27 cellular contexts compared by ENCODE assay signal in the genomic region with DNA sequence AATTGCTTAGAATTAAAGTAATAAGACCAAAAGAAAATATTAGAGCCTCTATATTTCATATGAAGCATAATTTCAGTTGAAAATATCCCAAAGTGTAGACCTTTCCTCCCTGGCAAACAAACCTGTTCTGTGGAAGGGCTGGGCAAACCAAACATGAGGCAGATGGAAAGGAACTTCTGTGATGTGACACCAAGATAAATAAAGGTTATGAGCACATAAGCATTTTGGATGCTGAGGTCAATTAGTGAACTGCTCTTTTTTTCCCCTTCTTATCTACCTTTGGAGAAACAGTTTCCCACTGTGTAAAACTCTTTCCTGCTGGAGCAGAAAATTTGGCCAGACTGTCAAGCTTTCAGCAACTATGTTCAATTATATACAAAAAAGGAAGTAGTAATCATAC.
A peak's percentile ranks its signal among the peaks of the same experiment; 100 is the strongest.
DNase-seq lines count a peak whose midpoint lies in the region; ATAC-seq, FAIRE-seq and TF ChIP-seq lines count a peak whose summit lies in the region.
"Had no signal": no experiment of that assay in that cellular context is flagged by ENCODE, and none has a peak within 500 bp of the region (broad histone marks: within the 10 kb centered on the region; RNA-seq: fewer than 3 reads in every experiment).

No MANE protein-coding gene starts in this region.

- no peak for TF ChIP-seq POLR2A in GM12891 (IDR thresholded peaks at IDR 0.05; ENCODE audit: low read depth, low read length)
- TF ChIP-seq POLR2A in HepG2 (IDR thresholded peaks at IDR 0.05; ENCODE audit: insufficient read depth in 1 of 2, low read depth in 2 of 2, low read length in 2 of 2) = no peak

- TF ChIP-seq CTCF in HepG2 (CRISPR knock-in tag; IDR thresholded peaks at IDR 0.05) = no peak
- no peak for TF ChIP-seq CTCF in ascending aorta (IDR thresholded peaks at IDR 0.05)

- no peaks in the 10 kb centered on the region for H3K27me3 ChIP-seq in BLaER1 treated with 17β-estradiol and CSF1 and Interleukin-3, amounts not matched to agents 10 nM and 100 nM
- H3K27me3 ChIP-seq in HepG2 (ENCODE audit: control insufficient read depth in 1 of 2, insufficient read depth in 2 of 2, low read length in 2 of 2) (no peaks in the 10 kb centered on the region), ascending aorta (no peaks in the 10 kb centered on the region)
- H3K27me3 ChIP-seq: brain microvascular endothelial cell, gastrocnemius medialis had no signal

- FAIRE-seq in GM12891 (lab: Jason Lieb, UNC) (peak; percentile 66), HepG2 (lab: Jason Lieb, UNC) (no peak)
- FAIRE-seq: endothelial cell of umbilical vein, K562 had no signal

- H3K4me3 ChIP-seq in BLaER1 treated with 17β-estradiol and CSF1 and Interleukin-3, amounts not matched to agents 10 nM and 100 nM = no peak overlapping the region
- H3K4me3 ChIP-seq in HepG2 (replicated peaks in 1 of 3; ENCODE audit: insufficient read depth in 1 of 3, low read depth in 2 of 3, low read length in 3 of 3) (no peak overlapping the region), ascending aorta (no peak overlapping the region)
- H3K4me3 ChIP-seq: gastrocnemius medialis, GM23338, K562, lower lobe of right lung had no signal

- H3K9me3 ChIP-seq in BLaER1 treated with 17β-estradiol and CSF1 and Interleukin-3, amounts not matched to agents 10 nM and 100 nM (replicated peaks in 1 of 11) = peaks cover 0 to 10% (median 5%) of the 10 kb centered on the region in 11 experiments; a peak in 17 of 22 replicates
- no peaks in the 10 kb centered on the region for H3K9me3 ChIP-seq in HepG2 (ENCODE audit: low read length)
- H3K9me3 ChIP-seq in ascending aorta = no peaks in the 10 kb centered on the region
- H3K9me3 ChIP-seq: gastrocnemius medialis, lower lobe of right lung had no signal

- POLR2A ChIA-PET in HepG2 (lab: Yijun Ruan, JAX) = no interaction called here

- ATAC-seq in HepG2 (no peak), HG03045 (IDR thresholded peaks at IDR 0.05; ENCODE audit: unreplicated experiment) (no peak)
- ATAC-seq: gastrocnemius medialis, GM23338, K562, lower lobe of right lung, SK-N-SH treated with all-trans-retinoic acid at 6 μM for 48 hours, T-helper 17 cell had no signal

- H3K79me2 ChIP-seq in HepG2 (ENCODE audit: insufficient read depth, low read length) = no peaks in the 10 kb centered on the region

- peak overlapping the region in 1 of 11 experiments; percentile 63; a peak in 1 of 22 replicates for H3K27ac ChIP-seq in BLaER1 treated with 17β-estradiol and CSF1 and Interleukin-3, amounts not matched to agents 10 nM and 100 nM
- no peak overlapping the region for H3K27ac ChIP-seq in HepG2 (ENCODE audit: extremely low read length, insufficient read depth, low read length)
- no peak overlapping the region for H3K27ac ChIP-seq in ascending aorta
- H3K27ac ChIP-seq: brain microvascular endothelial cell, lower lobe of right lung had no signal

- DNase-seq in GM12891 (ENCODE audit: insufficient read length, low spot score) (no peak), NCI-H69 (lab: John Stamatoyannopoulos, UW) (peak; percentile 45), HepG2 (ENCODE audit: low spot score) (peak; percentile 21), ascending aorta (ENCODE audit: low spot score in 2 of 2) (no peak), activated gamma-delta T cell (lab: John Stamatoyannopoulos, UW) (no peak), DMS79 (lab: John Stamatoyannopoulos, UW) (no peak)
- DNase-seq: ACHN; activated CD4-positive, alpha-beta T cell treated with anti-CD3 and anti-CD28 coated beads, Interleukin-2, amount 50 U/mL, for 48 hours; activated CD4-positive, CD25-positive, alpha-beta regulatory T cell treated with anti-CD3 and anti-CD28 coated beads, Interleukin-2, amount 50 U/mL, for 72 hours; activated naive CD4-positive, alpha-beta T cell treated with anti-CD3 and anti-CD28 coated beads, Interleukin-2, amount 50 U/mL, for 16 hours; brain microvascular endothelial cell; DND-41; gastrocnemius medialis; kidney glomerular epithelial cell; lower lobe of right lung; NCI-H1105; NCI-H2081; NCI-H446; occipital lobe; stimulated activated CD4-positive, alpha-beta T cell treated with anti-CD3 and anti-CD28 coated beads, Interleukin-15, amount 100 ng/mL, for 24 hours; T-helper 17 cell had no signal

- intact Hi-C loops in HepG2 (cut with micrococcal nuclease; ENCODE audit: unreplicated experiment) (no loop called here), ascending aorta (cut with DNase I) (no loop called here)

- no TSS peak for BruUV-seq in HepG2 (replicated peaks; lab: Mats Ljungman, UMichigan)

- CTCF ChIA-PET in HepG2 (lab: Yijun Ruan, JAX; ENCODE audit: low intra/inter-chr PET ratio, low total read pairs) = no interaction called here

- TF ChIP-seq RAD21 in HepG2 (CRISPR knock-in tag; IDR thresholded peaks at IDR 0.05) = no peak

- H4K20me1 ChIP-seq in BLaER1 treated with 17β-estradiol and CSF1 and Interleukin-3, amounts not matched to agents 10 nM and 100 nM = no peaks in the 10 kb centered on the region
- no peaks in the 10 kb centered on the region for H4K20me1 ChIP-seq in HepG2 (ENCODE audit: insufficient read depth, low read length)

- no peak for TF ChIP-seq EP300 in HepG2 (IDR thresholded peaks at IDR 0.05; ENCODE audit: low read depth in 2 of 2, low read length in 2 of 2)
- TF ChIP-seq EP300 in HepG2 (CRISPR knock-in tag; IDR thresholded peaks at IDR 0.05; ENCODE audit: borderline replicate concordance) = no peak

- in situ Hi-C loops in HepG2 (cut with HindIII; ENCODE audit: extremely low pct_ligation_motif_present, low pct_unique_long_range_greater_than_20kb) = no loop called here

- no peak overlapping the region for H2AFZ ChIP-seq in HepG2 (ENCODE audit: low read length)
- H2AFZ ChIP-seq: GM23338 had no signal

- peaks cover 40 to 60% (median 54%) of the 10 kb centered on the region in 10 experiments for H3K4me1 ChIP-seq in BLaER1 treated with 17β-estradiol and CSF1 and Interleukin-3, amounts not matched to agents 10 nM and 100 nM
- H3K4me1 ChIP-seq in HepG2 (ENCODE audit: insufficient read depth, low read length) = peaks cover 7% of the 10 kb centered on the region
- no peaks in the 10 kb centered on the region for H3K4me1 ChIP-seq in ascending aorta
- H3K4me1 ChIP-seq: lower lobe of right lung had no signal

- no peak overlapping the region for H3K9ac ChIP-seq in BLaER1 treated with 17β-estradiol and CSF1 and Interleukin-3, amounts not matched to agents 10 nM and 100 nM
- H3K9ac ChIP-seq in HepG2 (ENCODE audit: insufficient read depth, low read depth, low read length) = no peak overlapping the region

- peaks cover 0 to 15% (median 0%) of the 10 kb centered on the region in 11 experiments; a peak in 5 of 22 replicates for H3K36me3 ChIP-seq in BLaER1 treated with 17β-estradiol and CSF1 and Interleukin-3, amounts not matched to agents 10 nM and 100 nM
- H3K36me3 ChIP-seq in HepG2 (replicated peaks in 1 of 2; ENCODE audit: control insufficient read depth in 1 of 2, insufficient read depth in 2 of 2, low read length in 2 of 2) = no peaks in the 10 kb centered on the region
- peaks cover 0 to 11% of the 10 kb centered on the region in 2 donors for H3K36me3 ChIP-seq in ascending aorta
- H3K36me3 ChIP-seq: gastrocnemius medialis had no signal

- peak overlapping the region in 10 of 11 experiments; percentile 8 to 81 (median 32); a peak in 16 of 22 replicates for H3K4me2 ChIP-seq in BLaER1 treated with 17β-estradiol and CSF1 and Interleukin-3, amounts not matched to agents 10 nM and 100 nM
- no peak overlapping the region for H3K4me2 ChIP-seq in HepG2 (ENCODE audit: low read depth, low read length)
- H3K4me2 ChIP-seq: GM23338 had no signal

TF ChIP-seq in GM12891, 5 proteins besides CTCF, POLR2A, EP300 and RAD21:
- no peak for TF ChIP-seq SPI1 (IDR thresholded peaks at IDR 0.05; ENCODE audit: low read depth, low read length)
- TF ChIP-seq POU2F2 (IDR thresholded peaks at IDR 0.05; ENCODE audit: low read depth, low read length) = no peak
- TF ChIP-seq PAX5 (IDR thresholded peaks at IDR 0.05; ENCODE audit: insufficient read depth, low read length, severe bottlenecking) = no peak
- no peak for TF ChIP-seq POLR2AphosphoS5 (IDR thresholded peaks at IDR 0.05; ENCODE audit: low read depth, low read length)
- TF ChIP-seq TAF1 (IDR thresholded peaks at IDR 0.05; ENCODE audit: low read depth, low read length) = no peak
TF ChIP-seq in GM12891: peak in this region for 0.

TF ChIP-seq in HepG2, 621 proteins besides CTCF, POLR2A, EP300 and RAD21:
- TF ChIP-seq ZBTB21 (CRISPR knock-in tag; IDR thresholded peaks at IDR 0.05) (peak; percentile 39; the same call in 1 of the 2 replicates), NFYC (CRISPR knock-in tag; IDR thresholded peaks at IDR 0.05) (no peak)

Comparison
In these comparisons a context has a peak if more than half of its experiments do, and no peak if none do; other contexts are left out.
1. DNase-seq: peak in NCI-H69 (single experiment) and HepG2 (single experiment); none in GM12891 (single experiment), ascending aorta (0 of 2), activated gamma-delta T cell (single experiment) and DMS79 (single experiment).